Comparison of ENCODE assay signal across 1 cellular context in the genomic region with DNA sequence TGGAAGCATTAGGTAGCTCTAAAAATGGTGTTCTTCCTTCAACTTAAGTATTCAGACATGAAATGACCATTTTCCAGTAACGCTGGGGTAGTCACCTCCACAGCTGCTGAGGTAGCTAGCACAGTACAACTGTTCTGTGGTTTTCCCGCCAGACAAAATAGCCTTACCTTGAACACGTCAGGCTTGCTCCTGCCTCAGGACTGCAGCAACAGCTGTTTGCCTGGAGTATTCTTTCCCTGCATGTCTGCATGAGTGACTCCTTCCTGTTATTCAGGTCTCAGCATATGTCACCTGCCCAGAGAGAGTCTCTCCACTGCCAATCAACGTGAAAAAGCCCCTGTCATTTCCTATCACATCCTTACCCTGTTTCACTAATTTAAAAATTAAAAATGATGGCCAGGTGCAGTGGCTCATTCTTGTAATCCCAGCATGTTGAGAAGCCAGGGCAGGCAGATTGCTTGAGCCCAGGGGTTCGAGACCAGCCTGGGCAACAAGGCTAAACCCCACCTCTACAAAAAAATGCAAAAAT.
TF ChIP-seq lines count a peak whose summit lies in the region.

No MANE protein-coding gene starts in this region.

TF ChIP-seq in WTC11, 78 proteins besides CTCF, POLR2A, EP300 and RAD21 (continued from another document):
- TF ChIP-seq ZNF512 (CRISPR knock-in tag; IDR thresholded peaks at IDR 0.05; ENCODE audit: borderline replicate concordance): no peak
- TF ChIP-seq CREM (CRISPR knock-in tag; IDR thresholded peaks at IDR 0.05): no peak
- TF ChIP-seq ZNF232 (CRISPR knock-in tag; IDR thresholded peaks at IDR 0.05): no peak
- TF ChIP-seq, protein P1, sequence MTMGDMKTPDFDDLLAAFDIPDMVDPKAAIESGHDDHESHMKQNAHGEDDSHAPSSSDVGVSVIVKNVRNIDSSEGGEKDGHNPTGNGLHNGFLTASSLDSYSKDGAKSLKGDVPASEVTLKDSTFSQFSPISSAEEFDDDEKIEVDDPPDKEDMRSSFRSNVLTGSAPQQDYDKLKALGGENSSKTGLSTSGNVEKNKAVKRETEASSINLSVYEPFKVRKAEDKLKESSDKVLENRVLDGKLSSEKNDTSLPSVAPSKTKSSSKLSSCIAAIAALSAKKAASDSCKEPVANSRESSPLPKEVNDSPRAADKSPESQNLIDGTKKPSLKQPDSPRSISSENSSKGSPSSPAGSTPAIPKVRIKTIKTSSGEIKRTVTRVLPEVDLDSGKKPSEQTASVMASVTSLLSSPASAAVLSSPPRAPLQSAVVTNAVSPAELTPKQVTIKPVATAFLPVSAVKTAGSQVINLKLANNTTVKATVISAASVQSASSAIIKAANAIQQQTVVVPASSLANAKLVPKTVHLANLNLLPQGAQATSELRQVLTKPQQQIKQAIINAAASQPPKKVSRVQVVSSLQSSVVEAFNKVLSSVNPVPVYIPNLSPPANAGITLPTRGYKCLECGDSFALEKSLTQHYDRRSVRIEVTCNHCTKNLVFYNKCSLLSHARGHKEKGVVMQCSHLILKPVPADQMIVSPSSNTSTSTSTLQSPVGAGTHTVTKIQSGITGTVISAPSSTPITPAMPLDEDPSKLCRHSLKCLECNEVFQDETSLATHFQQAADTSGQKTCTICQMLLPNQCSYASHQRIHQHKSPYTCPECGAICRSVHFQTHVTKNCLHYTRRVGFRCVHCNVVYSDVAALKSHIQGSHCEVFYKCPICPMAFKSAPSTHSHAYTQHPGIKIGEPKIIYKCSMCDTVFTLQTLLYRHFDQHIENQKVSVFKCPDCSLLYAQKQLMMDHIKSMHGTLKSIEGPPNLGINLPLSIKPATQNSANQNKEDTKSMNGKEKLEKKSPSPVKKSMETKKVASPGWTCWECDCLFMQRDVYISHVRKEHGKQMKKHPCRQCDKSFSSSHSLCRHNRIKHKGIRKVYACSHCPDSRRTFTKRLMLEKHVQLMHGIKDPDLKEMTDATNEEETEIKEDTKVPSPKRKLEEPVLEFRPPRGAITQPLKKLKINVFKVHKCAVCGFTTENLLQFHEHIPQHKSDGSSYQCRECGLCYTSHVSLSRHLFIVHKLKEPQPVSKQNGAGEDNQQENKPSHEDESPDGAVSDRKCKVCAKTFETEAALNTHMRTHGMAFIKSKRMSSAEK (CRISPR knock-in tag; IDR thresholded peaks at IDR 0.05; ENCODE audit: borderline replicate concordance): no peak
- no peak for TF ChIP-seq GABPB1 (CRISPR knock-in tag; IDR thresholded peaks at IDR 0.05)
- no peak for TF ChIP-seq AR (CRISPR knock-in tag; IDR thresholded peaks at IDR 0.05)
- TF ChIP-seq KAT7 (CRISPR knock-in tag; IDR thresholded peaks at IDR 0.05; ENCODE audit: borderline replicate concordance): no peak
- TF ChIP-seq, protein P2, sequence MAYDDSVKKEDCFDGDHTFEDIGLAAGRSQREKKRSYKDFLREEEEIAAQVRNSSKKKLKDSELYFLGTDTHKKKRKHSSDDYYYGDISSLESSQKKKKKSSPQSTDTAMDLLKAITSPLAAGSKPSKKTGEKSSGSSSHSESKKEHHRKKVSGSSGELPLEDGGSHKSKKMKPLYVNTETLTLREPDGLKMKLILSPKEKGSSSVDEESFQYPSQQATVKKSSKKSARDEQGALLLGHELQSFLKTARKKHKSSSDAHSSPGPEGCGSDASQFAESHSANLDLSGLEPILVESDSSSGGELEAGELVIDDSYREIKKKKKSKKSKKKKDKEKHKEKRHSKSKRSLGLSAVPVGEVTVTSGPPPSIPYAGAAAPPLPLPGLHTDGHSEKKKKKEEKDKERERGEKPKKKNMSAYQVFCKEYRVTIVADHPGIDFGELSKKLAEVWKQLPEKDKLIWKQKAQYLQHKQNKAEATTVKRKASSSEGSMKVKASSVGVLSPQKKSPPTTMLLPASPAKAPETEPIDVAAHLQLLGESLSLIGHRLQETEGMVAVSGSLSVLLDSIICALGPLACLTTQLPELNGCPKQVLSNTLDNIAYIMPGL (CRISPR knock-in tag; IDR thresholded peaks at IDR 0.05): no peak
- no peak for TF ChIP-seq RORB (CRISPR knock-in tag; IDR thresholded peaks at IDR 0.05)
- TF ChIP-seq, protein P3, sequence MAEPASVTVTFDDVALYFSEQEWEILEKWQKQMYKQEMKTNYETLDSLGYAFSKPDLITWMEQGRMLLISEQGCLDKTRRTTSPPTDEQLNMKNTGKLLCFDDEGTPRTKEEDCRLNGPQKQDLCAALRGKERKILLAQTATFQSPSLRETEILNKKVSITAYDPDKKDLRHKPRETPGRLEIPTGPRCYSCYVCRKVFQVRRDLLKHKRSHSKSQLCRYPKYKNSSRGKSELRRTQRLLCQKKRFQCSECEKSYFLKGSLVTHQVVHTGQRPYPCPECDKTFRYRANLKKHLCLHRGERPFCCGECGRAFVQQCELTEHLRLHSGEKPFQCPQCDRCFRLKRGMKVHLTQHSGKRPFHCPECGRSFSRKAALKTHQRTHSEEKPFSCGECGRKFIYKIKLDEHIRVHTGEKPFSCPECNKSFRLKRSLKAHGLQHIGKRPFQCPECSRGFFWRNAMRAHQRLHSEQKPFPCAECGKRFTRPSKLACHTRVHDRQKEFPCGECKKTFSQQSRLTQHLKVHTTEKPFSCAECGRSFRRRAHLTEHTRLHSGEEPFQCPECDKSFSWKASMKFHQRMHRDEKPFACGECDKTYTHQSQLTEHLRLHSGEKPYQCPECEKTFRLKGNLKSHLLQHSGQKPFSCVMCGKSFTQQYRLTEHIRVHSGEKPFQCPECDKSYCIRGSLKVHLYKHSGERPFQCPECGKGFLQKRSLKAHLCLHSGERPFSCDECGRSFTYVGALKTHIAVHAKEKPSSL (CRISPR knock-in tag; conservative IDR thresholded peaks at IDR 0.05): no peak
- no peak for TF ChIP-seq ELF4 (CRISPR knock-in tag; IDR thresholded peaks at IDR 0.05; ENCODE audit: low read depth)
